In genomic region chr5:93674866-93675457, GRCh38 we compare ENCODE assay signal across 13 cellular contexts.
DNase-seq lines count a peak whose midpoint lies in the region; ATAC-seq lines count a peak whose summit lies in the region.
"Had no signal": no experiment of that assay in that cellular context is flagged by ENCODE, and none has a peak within 500 bp of the region (broad histone marks: within the 10 kb centered on the region; RNA-seq: fewer than 3 reads in every experiment).

No MANE protein-coding gene starts in this region.

- ATAC-seq in GM18520 (IDR thresholded peaks at IDR 0.05; ENCODE audit: unreplicated experiment) (peak; percentile 48), GM21381 (IDR thresholded peaks at IDR 0.05; ENCODE audit: unreplicated experiment) (peak; percentile 61), HG02943 (IDR thresholded peaks at IDR 0.05; ENCODE audit: low read depth, unreplicated experiment) (peak; percentile 62), HG03571 (IDR thresholded peaks at IDR 0.05; ENCODE audit: unreplicated experiment) (peak; percentile 60)

- no peak for DNase-seq in NCI-H1930 (lab: John Stamatoyannopoulos, UW)
- no peak for DNase-seq in NCI-H2107 (lab: John Stamatoyannopoulos, UW)
- DNase-seq in activated naive CD4-positive, alpha-beta T cell treated with anti-CD3 and anti-CD28 coated beads, Interleukin-2, amount 50 U/mL, for 16 hours = no peak
- no peak for DNase-seq in NCI-H2081 (lab: John Stamatoyannopoulos, UW)
- DNase-seq: activated naive CD8-positive, alpha-beta T cell treated with anti-CD3 and anti-CD28 coated beads for 36 hours; AML-193; esophagus squamous epithelium; stimulated activated CD4-positive, alpha-beta T cell treated with anti-CD3 and anti-CD28 coated beads, Interleukin-2, amount 100 ng/mL, for 48 hours; stimulated activated naive CD4-positive, alpha-beta T cell treated with Interleukin-2 at 50 U/mL for 16 hours had no signal
